20 cellular contexts compared by ENCODE assay signal in the genomic region with DNA sequence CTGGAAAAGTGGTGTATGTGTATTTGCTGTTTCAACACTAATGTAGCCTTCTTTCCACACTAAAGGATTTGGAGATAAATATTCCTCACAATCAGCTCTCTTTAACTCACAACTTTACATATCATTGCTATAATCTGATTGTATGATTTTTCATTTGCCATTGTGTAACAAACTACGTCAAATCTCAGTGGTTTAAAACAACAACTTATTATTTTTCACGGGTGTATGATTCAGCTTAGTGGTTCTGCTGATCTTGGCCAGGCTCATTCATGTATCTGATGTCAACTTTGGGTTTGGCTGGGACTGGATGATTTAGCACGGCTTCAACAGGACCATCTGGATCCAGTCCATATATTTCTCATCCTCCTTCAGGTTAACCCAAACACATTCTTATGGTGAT.
"Had no signal": no experiment of that assay in that cellular context is flagged by ENCODE, and none has a peak within 500 bp of the region (broad histone marks: within the 10 kb centered on the region; RNA-seq: fewer than 3 reads in every experiment).

No MANE protein-coding gene starts in this region.

- ATAC-seq: activated CD8-positive, alpha-beta T cell treated with anti-CD3 and anti-CD28 coated beads, Interleukin-2, amount 10 ng/mL, durations not matched to agents 7 days and 5 days; heart right ventricle; left colon; mucosa of descending colon; pancreas; right cardiac atrium had no signal

- H3K4me3 ChIP-seq: heart right ventricle, mucosa of descending colon, pancreas, suprapubic skin, tibial nerve had no signal

- H3K36me3 ChIP-seq: heart right ventricle, pancreas, suprapubic skin, tibial nerve had no signal

- DNase-seq: activated CD4-positive, alpha-beta T cell treated with anti-CD3 and anti-CD28 coated beads for 1 hour; activated CD4-positive, alpha-beta T cell treated with anti-CD3 and anti-CD28 coated beads, Interleukin-2, amount 50 U/mL, for 1 hour; activated CD8-positive, alpha-beta T cell treated with anti-CD3 and anti-CD28 coated beads, Interleukin-2, amount 10 ng/mL, durations not matched to agents 7 days and 5 days; activated gamma-delta T cell treated with Interleukin-2 at 50 U/mL for 16 hours; aorta; effector CD4-positive, alpha-beta T cell; erythroblast; heart right ventricle; left colon; mesenchymal stem cell; mucosa of descending colon; nephron progenitor cell; pancreas; right cardiac atrium; stimulated activated CD4-positive, alpha-beta T cell treated with anti-CD3 and anti-CD28 coated beads, Interleukin-12 subunit alpha, Interleukin-12 subunit beta, amount 100 ng/mL, for 4 hours; T-helper 1 cell had no signal

- H3K27me3 ChIP-seq: heart right ventricle, pancreas, suprapubic skin, tibial nerve had no signal

- H3K9me3 ChIP-seq: heart right ventricle, mucosa of descending colon, pancreas, suprapubic skin, tibial nerve had no signal

- H3K27ac ChIP-seq: heart right ventricle, pancreas, suprapubic skin, tibial nerve had no signal

- H3K4me1 ChIP-seq: suprapubic skin, tibial nerve had no signal

- FAIRE-seq: bronchial epithelial cell, keratinocyte had no signal
